In the genomic region with DNA sequence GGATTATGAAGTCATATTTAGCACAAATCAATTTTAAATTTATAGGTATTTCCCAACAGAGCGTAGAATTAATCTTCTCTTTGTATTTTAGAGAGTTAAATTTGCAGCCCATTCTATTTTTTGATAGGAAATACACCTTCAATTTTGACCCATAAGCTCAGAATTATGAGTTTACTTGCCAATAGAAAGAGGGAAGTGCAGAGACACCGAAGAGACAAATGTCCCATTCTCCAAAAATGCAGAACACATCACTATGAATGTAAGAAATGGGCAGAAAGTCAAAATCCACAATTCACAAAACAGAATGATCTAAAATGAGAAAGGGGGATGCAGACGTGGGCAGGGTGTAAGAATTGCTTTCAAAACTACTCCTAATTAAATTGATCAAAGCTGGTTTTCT, we compare ENCODE assay signal across 18 cellular contexts.
"Had no signal": no experiment of that assay in that cellular context is flagged by ENCODE, and none has a peak within 500 bp of the region (broad histone marks: within the 10 kb centered on the region; RNA-seq: fewer than 3 reads in every experiment).

No MANE protein-coding gene starts in this region.

- H3K36me3 ChIP-seq: lower lobe of right lung, prostate gland, right atrium auricular region, stomach, thyroid gland, vagina had no signal

- H3K4me2 ChIP-seq: smooth muscle cell had no signal

- H3K4me3 ChIP-seq: lower lobe of right lung, prostate gland, right atrium auricular region, smooth muscle cell, stomach, thyroid gland, vagina had no signal

- H3K4me1 ChIP-seq: lower lobe of right lung, prostate gland, right atrium auricular region, stomach, thyroid gland, vagina had no signal

- H3K9me3 ChIP-seq: lower lobe of right lung, prostate gland, thyroid gland, vagina had no signal

- H3K27me3 ChIP-seq: right atrium auricular region, stomach, thyroid gland, vagina had no signal

- H3K27ac ChIP-seq: lower lobe of right lung, prostate gland, right atrium auricular region, stomach, thyroid gland, vagina had no signal

- DNase-seq: dermis blood vessel endothelial cell; effector memory CD8-positive, alpha-beta T cell; left ventricle myocardium superior; lower lobe of right lung; naive thymus-derived CD8-positive, alpha-beta T cell; nephron progenitor cell; nucleus accumbens; stimulated activated CD4-positive, alpha-beta T cell treated with anti-CD3 and anti-CD28 coated beads, Interleukin-12 subunit alpha, Interleukin-12 subunit beta, amount 100 ng/mL, for 4 hours; stimulated activated CD4-positive, alpha-beta T cell treated with anti-CD3 and anti-CD28 coated beads, Interleukin-1b, Interleukin-23, amount 100 ng/mL, for 48 hours; stimulated activated CD4-positive, alpha-beta T cell treated with anti-CD3 and anti-CD28 coated beads, Interleukin-4, amount 100 ng/mL, for 1 hour; stimulated activated naive CD4-positive, alpha-beta T cell treated with Interleukin-2 at 50 U/mL for 16 hours; stomach; thyroid gland; trophoblast cell had no signal
